In the genomic region with DNA sequence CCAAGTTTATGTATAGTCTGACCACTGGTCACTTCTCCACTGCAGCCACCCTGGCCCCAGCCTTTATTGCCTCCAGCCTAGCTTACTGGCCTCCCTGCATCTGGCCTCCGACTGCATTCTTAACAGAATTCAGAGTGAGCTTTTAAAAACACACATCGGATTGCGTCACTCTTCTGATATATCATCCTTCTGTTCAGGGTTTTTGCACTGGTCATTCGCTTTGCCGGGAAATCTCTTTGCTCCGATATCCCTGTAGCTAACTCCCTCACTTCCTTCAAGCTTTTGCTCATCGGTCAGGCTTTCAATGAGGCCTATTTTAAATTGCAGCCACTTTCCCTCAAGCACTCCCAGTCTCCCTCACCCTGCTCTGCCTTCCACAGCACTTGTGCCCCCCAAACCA, we compare ENCODE assay signal across 19 cellular contexts.
A peak's percentile ranks its signal among the peaks of the same experiment; 100 is the strongest.
DNase-seq lines count a peak whose midpoint lies in the region; TF ChIP-seq lines count a peak whose summit lies in the region.
"Had no signal": no experiment of that assay in that cellular context is flagged by ENCODE, and none has a peak within 500 bp of the region (broad histone marks: within the 10 kb centered on the region; RNA-seq: fewer than 3 reads in every experiment).

No MANE protein-coding gene starts in this region.

- no peak for TF ChIP-seq EP300 in ovary (IDR thresholded peaks at IDR 0.05)

- no peak overlapping the region for H2BK15ac ChIP-seq in mesenchymal stem cell (ENCODE audit: low read depth, poor library complexity, severe bottlenecking)

- no peaks in the 10 kb centered on the region for H3K79me1 ChIP-seq in mesenchymal stem cell (replicated peaks; ENCODE audit: low read length, poor library complexity, severe bottlenecking)

- TF ChIP-seq POLR2A in NB4 (IDR thresholded peaks at IDR 0.05; ENCODE audit: extremely low read depth, insufficient read length) (no peak), ovary (IDR thresholded peaks at IDR 0.05) (no peak)

- H2BK120ac ChIP-seq in mesenchymal stem cell (ENCODE audit: low read depth, low read length), result no peak overlapping the region

- peaks cover 18% of the 10 kb centered on the region for H3K9me3 Mint-ChIP-seq in activated T-helper 1 cell treated with anti-CD3 and anti-CD28 coated beads, Interleukin-12 subunit alpha, Interleukin-12 subunit beta, Interleukin-2, Interleukin-4 antibody, amounts not matched to agents 30 ng/mL and 10 ng/mL and 1 ng/mL, durations not matched to agents 14 hours and 24 hours and 36 hours
- H3K9me3 Mint-ChIP-seq: CD4-positive, alpha-beta T cell had no signal

- H3K4me3 ChIP-seq in AG04450 (ENCODE audit: low read depth, low read length) (no peak overlapping the region), NB4 (ENCODE audit: low read depth, low read length) (no peak overlapping the region), cardiac fibroblast (replicated peaks in 1 of 2; ENCODE audit: low read depth in 2 of 2, low read length in 2 of 2) (no peak overlapping the region), mesenchymal stem cell (ENCODE audit: insufficient read depth in 1 of 2, low read depth in 1 of 2, low read length in 2 of 2) (no peak overlapping the region), ovary (no peak overlapping the region)
- H3K4me3 ChIP-seq: BLaER1 had no signal

- H3K9me3 ChIP-seq in AG04450 (ENCODE audit: control insufficient read depth, insufficient read depth, low read length) (peaks cover 7% of the 10 kb centered on the region), mesenchymal stem cell (ENCODE audit: control insufficient read depth, low read length) (peaks cover 6% of the 10 kb centered on the region), ovary (no peaks in the 10 kb centered on the region)

- peak overlapping the region; percentile 7 for H4K8ac ChIP-seq in mesenchymal stem cell (ENCODE audit: low read length)

- no peak overlapping the region for H2BK5ac ChIP-seq in mesenchymal stem cell (ENCODE audit: low read depth, low read length, poor library complexity, severe bottlenecking)

- intact Hi-C loops in activated T-helper 1 cell treated with anti-CD3 and anti-CD28 coated beads, Interleukin-12 subunit alpha, Interleukin-12 subunit beta, Interleukin-2, Interleukin-4 antibody, amounts not matched to agents 30 ng/mL and 10 ng/mL and 1 ng/mL, durations not matched to agents 14 hours and 24 hours and 36 hours (cut with micrococcal nuclease), result no loop called here
- intact Hi-C loops in ovary (cut with DNase I), result no loop called here

- H2AK5ac ChIP-seq in mesenchymal stem cell (ENCODE audit: low read length, severe bottlenecking), result no peak overlapping the region

- no peak overlapping the region for H3K14ac ChIP-seq in mesenchymal stem cell (ENCODE audit: low read length in 2 of 2)

- H3K18ac ChIP-seq in mesenchymal stem cell (ENCODE audit: low read depth in 1 of 2, low read length in 2 of 2), result no peak overlapping the region

- H3K36me3 ChIP-seq in mesenchymal stem cell (ENCODE audit: control insufficient read depth in 1 of 2, insufficient read depth in 2 of 2, low read depth in 1 of 2, low read length in 2 of 2) (no peaks in the 10 kb centered on the region), ovary (no peaks in the 10 kb centered on the region)
- H3K36me3 ChIP-seq: BLaER1 had no signal

- no peak overlapping the region for H3K4me2 ChIP-seq in mesenchymal stem cell (ENCODE audit: low read length, poor library complexity, severe bottlenecking)
- H3K4me2 ChIP-seq: BLaER1 had no signal

- TF ChIP-seq CTCF in AG04450 (IDR thresholded peaks at IDR 0.05; ENCODE audit: low read depth, low read length) (no peak), NB4 (IDR thresholded peaks at IDR 0.05; ENCODE audit: low read depth, low read length) (no peak), cardiac fibroblast (IDR thresholded peaks at IDR 0.05; ENCODE audit: low read depth, low read length) (no peak), ovary (IDR thresholded peaks at IDR 0.05) (no peak)

- POLR2A ChIA-PET in AG04450 (lab: Yijun Ruan, JAX), result interaction anchor here (0.9 kb wide), 1 partner anchor 40 kb away, joined by 3 read pairs; no protein-coding TSS in a partner anchor

- H3K4me1 ChIP-seq in mesenchymal stem cell (ENCODE audit: control insufficient read depth, insufficient read depth, low read depth, low read length) (peaks cover 6% of the 10 kb centered on the region), ovary (ENCODE audit: insufficient read depth) (peaks cover 6% of the 10 kb centered on the region)

- H3K4ac ChIP-seq in mesenchymal stem cell (ENCODE audit: low read depth in 1 of 2, low read length in 2 of 2), result no peak overlapping the region

- H4K91ac ChIP-seq in mesenchymal stem cell (ENCODE audit: low read length), result no peak overlapping the region

- no peak overlapping the region for H3K9ac ChIP-seq in mesenchymal stem cell (ENCODE audit: low read length)
- H3K9ac ChIP-seq: BLaER1 had no signal

- peak overlapping the region; percentile 3 for H3K27ac ChIP-seq in AG04450 (ENCODE audit: low read depth, low read length)
- no peak overlapping the region for H3K27ac ChIP-seq in mesenchymal stem cell (ENCODE audit: low read length, poor library complexity, severe bottlenecking)
- H3K27ac ChIP-seq in ovary, result no peak overlapping the region
- H3K27ac ChIP-seq: BLaER1 had no signal

- H3K23ac ChIP-seq in mesenchymal stem cell (ENCODE audit: low read length in 2 of 2), result no peak overlapping the region

- DNase-seq in AG04450 (ENCODE audit: low read depth, low spot score), result no peak
- DNase-seq in NB4 (ENCODE audit: low read depth), result peak; percentile 21
- peak; percentile 5 to 41 for DNase-seq in cardiac fibroblast (ENCODE audit: low read depth in 2 of 2)
- peak; percentile 18 for DNase-seq in mesenchymal stem cell
- DNase-seq in OCI-M2 (lab: John Stamatoyannopoulos, UW; ENCODE audit: unreplicated experiment), result no peak
- no peak for DNase-seq in activated T-helper 1 cell treated with anti-CD3 and anti-CD28 coated beads, Interleukin-12 subunit alpha, Interleukin-12 subunit beta, Interleukin-2, Interleukin-4 antibody, amounts not matched to agents 30 ng/mL and 10 ng/mL and 1 ng/mL, durations not matched to agents 14 hours and 24 hours and 36 hours (ENCODE audit: low spot score)
- no peak for DNase-seq in ovary
- no peak for DNase-seq in NCI-H748 (lab: John Stamatoyannopoulos, UW; ENCODE audit: unreplicated experiment)
- DNase-seq: CD4-positive, alpha-beta T cell; H9; Karpas-422; NCI-H2029; NCI-H446; NCI-H524 treated with DMSO at 0.1 percent for 48 hours; NCI-H82; NK-92 treated with Interleukin-12 subunit alpha and Interleukin-12 subunit beta, amount 100 ng/mL, for 24 hours; RPMI8226; SHP77 had no signal

- peaks cover 25% of the 10 kb centered on the region for H3K4me1 Mint-ChIP-seq in activated T-helper 1 cell treated with anti-CD3 and anti-CD28 coated beads, Interleukin-12 subunit alpha, Interleukin-12 subunit beta, Interleukin-2, Interleukin-4 antibody, amounts not matched to agents 30 ng/mL and 10 ng/mL and 1 ng/mL, durations not matched to agents 14 hours and 24 hours and 36 hours (ENCODE audit: low read depth)

- no peak overlapping the region for H2AFZ ChIP-seq in mesenchymal stem cell (ENCODE audit: low read depth, low read length)

- CTCF ChIA-PET in AG04450 (lab: Charles Lee), result interaction anchor here (0.6 to 5.9 kb wide), 4 partner anchors 43 to 625 kb away, joined by 3 to 66 read pairs (median 4); no protein-coding TSS in a partner anchor

- no peak overlapping the region for H3K27ac Mint-ChIP-seq in activated T-helper 1 cell treated with anti-CD3 and anti-CD28 coated beads, Interleukin-12 subunit alpha, Interleukin-12 subunit beta, Interleukin-2, Interleukin-4 antibody, amounts not matched to agents 30 ng/mL and 10 ng/mL and 1 ng/mL, durations not matched to agents 14 hours and 24 hours and 36 hours
- H3K27ac Mint-ChIP-seq: CD4-positive, alpha-beta T cell; H9 had no signal

- H3K27me3 Mint-ChIP-seq in activated T-helper 1 cell treated with anti-CD3 and anti-CD28 coated beads, Interleukin-12 subunit alpha, Interleukin-12 subunit beta, Interleukin-2, Interleukin-4 antibody, amounts not matched to agents 30 ng/mL and 10 ng/mL and 1 ng/mL, durations not matched to agents 14 hours and 24 hours and 36 hours (ENCODE audit: insufficient read depth), result peaks cover 7% of the 10 kb centered on the region

- H2BK12ac ChIP-seq in mesenchymal stem cell (ENCODE audit: low read length in 2 of 2), result peak overlapping the region in 1 of 2 experiments; percentile 32

- H3K27me3 ChIP-seq in AG04450 (ENCODE audit: control insufficient read depth, insufficient read depth, low read length) (no peaks in the 10 kb centered on the region), mesenchymal stem cell (ENCODE audit: control insufficient read depth in 1 of 2, insufficient read depth in 1 of 2, low read length in 2 of 2) (no peaks in the 10 kb centered on the region), ovary (no peaks in the 10 kb centered on the region)
- H3K27me3 ChIP-seq: BLaER1 had no signal

- WGBS in mesenchymal stem cell, result 92% methylated on average over 7 of the region's 7 CpGs
- 88% methylated on average over 7 of the region's 7 CpGs for WGBS in ovary, 3 donors

- no peak overlapping the region for H3K4me3 Mint-ChIP-seq in activated T-helper 1 cell treated with anti-CD3 and anti-CD28 coated beads, Interleukin-12 subunit alpha, Interleukin-12 subunit beta, Interleukin-2, Interleukin-4 antibody, amounts not matched to agents 30 ng/mL and 10 ng/mL and 1 ng/mL, durations not matched to agents 14 hours and 24 hours and 36 hours
- H3K4me3 Mint-ChIP-seq: CD4-positive, alpha-beta T cell; H9 had no signal

- H3K36me3 Mint-ChIP-seq in activated T-helper 1 cell treated with anti-CD3 and anti-CD28 coated beads, Interleukin-12 subunit alpha, Interleukin-12 subunit beta, Interleukin-2, Interleukin-4 antibody, amounts not matched to agents 30 ng/mL and 10 ng/mL and 1 ng/mL, durations not matched to agents 14 hours and 24 hours and 36 hours (ENCODE audit: low read depth), result peaks cover 3% of the 10 kb centered on the region

Comparison
In these comparisons a context has a peak if more than half of its experiments do, and no peak if none do; other contexts are left out.
1. DNase-seq: peak in NB4 (single experiment), cardiac fibroblast (2 of 2) and mesenchymal stem cell (single experiment); none in AG04450 (single experiment), OCI-M2 (single experiment), activated T-helper 1 cell treated with anti-CD3 and anti-CD28 coated beads, Interleukin-12 subunit alpha, Interleukin-12 subunit beta, Interleukin-2, Interleukin-4 antibody, amounts not matched to agents 30 ng/mL and 10 ng/mL and 1 ng/mL, durations not matched to agents 14 hours and 24 hours and 36 hours (single experiment), ovary (0 of 5) and NCI-H748 (single experiment).